Comparison of ENCODE assay signal across 19 cellular contexts in genomic region chr15:70573121-70573850, GRCh38.
DNase-seq lines count a peak whose midpoint lies in the region; FAIRE-seq and TF ChIP-seq lines count a peak whose summit lies in the region.
"Had no signal": no experiment of that assay in that cellular context is flagged by ENCODE, and none has a peak within 500 bp of the region (broad histone marks: within the 10 kb centered on the region; RNA-seq: fewer than 3 reads in every experiment).

No MANE protein-coding gene starts in this region.

- peaks cover 3% of the 10 kb centered on the region for H3K9me3 Mint-ChIP-seq in neural crest cell

- H3K4me3 ChIP-seq in coronary artery: no peak overlapping the region
- H3K4me3 ChIP-seq: HAP-1 had no signal

- DNase-seq in coronary artery (ENCODE audit: low spot score): peak; percentile 54
- DNase-seq in islet precursor cell: peak; percentile 24
- no peak for DNase-seq in neural crest cell (ENCODE audit: low read depth, low spot score)
- no peak for DNase-seq in urothelium cell line (ENCODE audit: low spot score)
- DNase-seq in NCI-H2171 (lab: John Stamatoyannopoulos, UW): no peak
- DNase-seq in activated CD4-positive, CD25-positive, alpha-beta regulatory T cell treated with anti-CD3 and anti-CD28 coated beads, Interleukin-2, amount 50 U/mL, for 72 hours: no peak
- DNase-seq in stimulated activated CD4-positive, alpha-beta T cell treated with anti-CD3 and anti-CD28 coated beads, Interleukin-15, amount 100 ng/mL, for 24 hours: no peak
- DNase-seq: C1 segment of cervical spinal cord; Calu3; CD4-positive, alpha-beta memory T cell; COR-L47; DMS53; DMS79 treated with DMSO at 0.1 percent for 48 hours; GF-D8; GOT3 had no signal

- no peaks in the 10 kb centered on the region for H3K27me3 Mint-ChIP-seq in neural crest cell (ENCODE audit: low read depth)

- H3K36me3 Mint-ChIP-seq in neural crest cell (ENCODE audit: low read depth): no peaks in the 10 kb centered on the region
- H3K36me3 Mint-ChIP-seq: CD4-positive, alpha-beta memory T cell had no signal

- H3K4me3 Mint-ChIP-seq in neural crest cell: no peak overlapping the region

- H3K27ac ChIP-seq in coronary artery: no peak overlapping the region

- no peaks in the 10 kb centered on the region for H3K4me1 Mint-ChIP-seq in neural crest cell

- TF ChIP-seq CTCF in coronary artery (IDR thresholded peaks at IDR 0.05): no peak
- no peak for TF ChIP-seq CTCF in neural crest cell (conservative IDR thresholded peaks at IDR 0.05)

- FAIRE-seq in urothelium cell line (lab: Jason Lieb, UNC): peak; percentile 71
- FAIRE-seq: GM12891, GM18507, H54 had no signal

- peak overlapping the region; percentile 39 for H3K27ac Mint-ChIP-seq in neural crest cell (ENCODE audit: unreplicated experiment)

Comparison
In these comparisons a context has a peak if more than half of its experiments do, and no peak if none do; other contexts are left out.
1. DNase-seq: peak in coronary artery (single experiment) and islet precursor cell (single experiment); none in neural crest cell (single experiment), urothelium cell line (single experiment), NCI-H2171 (single experiment), activated CD4-positive, CD25-positive, alpha-beta regulatory T cell treated with anti-CD3 and anti-CD28 coated beads, Interleukin-2, amount 50 U/mL, for 72 hours (single experiment) and stimulated activated CD4-positive, alpha-beta T cell treated with anti-CD3 and anti-CD28 coated beads, Interleukin-15, amount 100 ng/mL, for 24 hours (single experiment).